ENCODE assay signal across 27 cellular contexts in genomic region chr12:29620030-29620429, GRCh38.
"Had no signal": no experiment of that assay in that cellular context is flagged by ENCODE, and none has a peak within 500 bp of the region (broad histone marks: within the 10 kb centered on the region; RNA-seq: fewer than 3 reads in every experiment).

No MANE protein-coding gene starts in this region.

- ATAC-seq: effector memory CD8-positive, alpha-beta T cell; esophagus mucosa; gastrocnemius medialis; heart right ventricle; left cardiac atrium; left lung; left ventricle myocardium superior; lower lobe of right lung; mucosa of descending colon had no signal

- H3K27me3 ChIP-seq: colonic mucosa, esophagus squamous epithelium, gastrocnemius medialis, heart right ventricle, left lung had no signal

- H3K9me3 Mint-ChIP-seq: dendritic cell treated with granulocyte-macrophage colony-stimulating factor and Interleukin-4, amounts not matched to agents 40 ng/mL and 50 ng/mL, for 4 days; effector memory CD8-positive, alpha-beta T cell; endodermal cell; mesothelial cell of epicardium had no signal

- H3K36me3 Mint-ChIP-seq: mesothelial cell of epicardium had no signal

- H3K36me3 ChIP-seq: colonic mucosa, esophagus squamous epithelium, gastrocnemius medialis, left lung, lower lobe of right lung had no signal

- H3K27ac Mint-ChIP-seq: dendritic cell treated with granulocyte-macrophage colony-stimulating factor and Interleukin-4, amounts not matched to agents 40 ng/mL and 50 ng/mL, for 4 days; effector memory CD8-positive, alpha-beta T cell; endodermal cell; mesothelial cell of epicardium had no signal

- H3K27me3 Mint-ChIP-seq: dendritic cell treated with granulocyte-macrophage colony-stimulating factor and Interleukin-4, amounts not matched to agents 40 ng/mL and 50 ng/mL, for 4 days had no signal

- FAIRE-seq: endometrium, islet of Langerhans, keratinocyte had no signal

- DNase-seq: colonic mucosa; cortex of kidney; effector CD8-positive, alpha-beta T cell; effector memory CD8-positive, alpha-beta T cell; endodermal cell; erythroblast; esophagus squamous epithelium; foreskin fibroblast; foreskin melanocyte; gastrocnemius medialis; glutamatergic neuron; head of caudate nucleus; heart right ventricle; hippocampal formation; left cardiac atrium; left lung; left ventricle myocardium superior; lower lobe of right lung; mesenchymal stem cell; mucosa of descending colon had no signal

- H3K4me1 ChIP-seq: colonic mucosa, gastrocnemius medialis, left lung, lower lobe of right lung had no signal

- H3K9me3 ChIP-seq: colonic mucosa, esophagus squamous epithelium, gastrocnemius medialis, heart right ventricle, left lung, lower lobe of right lung, mucosa of descending colon had no signal

- H3K27ac ChIP-seq: colonic mucosa, epithelial cell of prostate, esophagus squamous epithelium, gastrocnemius medialis, heart right ventricle, left lung, lower lobe of right lung had no signal

- H3K4me3 Mint-ChIP-seq: dendritic cell treated with granulocyte-macrophage colony-stimulating factor and Interleukin-4, amounts not matched to agents 40 ng/mL and 50 ng/mL, for 4 days; effector memory CD8-positive, alpha-beta T cell; endodermal cell; mesothelial cell of epicardium had no signal

- H3K4me3 ChIP-seq: colonic mucosa, esophagus squamous epithelium, gastrocnemius medialis, heart right ventricle, left lung, lower lobe of right lung, mucosa of descending colon had no signal
